ENCODE assay signal across 8 cellular contexts in the genomic region with DNA sequence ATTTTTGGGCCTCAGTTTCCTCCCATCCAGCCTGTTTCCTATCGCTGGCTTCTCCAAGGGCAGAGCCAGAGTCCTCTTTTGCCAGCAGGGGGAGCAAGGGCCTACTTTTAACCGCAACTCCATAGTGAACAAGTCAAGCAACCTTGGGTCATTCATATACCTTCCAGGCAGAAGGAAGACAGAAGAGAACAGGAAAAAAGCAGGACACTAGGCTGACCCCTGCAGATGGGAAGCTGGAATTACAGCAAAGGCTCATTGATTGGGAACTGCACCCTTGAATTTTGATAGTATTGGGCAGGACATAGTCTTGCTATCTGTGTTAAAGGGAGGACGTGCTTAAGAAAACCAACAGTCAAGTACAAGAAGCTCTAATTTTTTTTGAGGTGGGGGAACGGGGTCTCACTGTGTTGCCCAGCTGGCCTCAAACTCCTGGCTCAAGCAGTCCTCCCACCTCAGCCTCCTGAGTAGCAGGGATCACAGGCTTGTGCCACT. TPM values are rescaled to one million over a fixed set of nuclear protein-coding genes. Genes with fewer than 3 reads are reported as not detected.
A peak's percentile ranks its signal among the peaks of the same experiment; 100 is the strongest.
DNase-seq lines count a peak whose midpoint lies in the region; ATAC-seq and TF ChIP-seq lines count a peak whose summit lies in the region.

No MANE protein-coding gene starts in this region.

- no peak for TF ChIP-seq POLR2A in vagina (IDR thresholded peaks at IDR 0.05)

- H3K4me1 Mint-ChIP-seq in activated T-helper 1 cell treated with anti-CD3 and anti-CD28 coated beads, Interleukin-12 subunit alpha, Interleukin-12 subunit beta, Interleukin-2, Interleukin-4 antibody, amounts not matched to agents 30 ng/mL and 10 ng/mL and 1 ng/mL, durations not matched to agents 14 hours and 24 hours and 36 hours (ENCODE audit: low read depth), result peaks cover 4% of the 10 kb centered on the region
- H3K4me1 Mint-ChIP-seq in osteocyte (ENCODE audit: unreplicated experiment), result peaks cover 23% of the 10 kb centered on the region

- H3K9me3 ChIP-seq in PC-9 (ENCODE audit: insufficient read depth, low read depth) (no peaks in the 10 kb centered on the region), vagina (no peaks in the 10 kb centered on the region)

- H3K27ac ChIP-seq in PC-9 (no peak overlapping the region), vagina (no peak overlapping the region)

- no peaks in the 10 kb centered on the region for H3K9me2 ChIP-seq in PC-9 (ENCODE audit: insufficient read depth)

- H3K36me3 Mint-ChIP-seq in activated T-helper 1 cell treated with anti-CD3 and anti-CD28 coated beads, Interleukin-12 subunit alpha, Interleukin-12 subunit beta, Interleukin-2, Interleukin-4 antibody, amounts not matched to agents 30 ng/mL and 10 ng/mL and 1 ng/mL, durations not matched to agents 14 hours and 24 hours and 36 hours (ENCODE audit: low read depth), result no peaks in the 10 kb centered on the region
- peaks cover 30% of the 10 kb centered on the region for H3K36me3 Mint-ChIP-seq in osteocyte (ENCODE audit: unreplicated experiment)

- TF ChIP-seq CTCF in PC-9 (conservative IDR thresholded peaks at IDR 0.05) (peak; percentile 96), fibroblast of villous mesenchyme (IDR thresholded peaks at IDR 0.05; ENCODE audit: insufficient read depth, low read depth, low read length) (peak; percentile 98), osteocyte (IDR thresholded peaks at IDR 0.05) (peak; percentile 91), vagina (IDR thresholded peaks at IDR 0.05) (peak; percentile 61 to 74 (median 67))

- no peak overlapping the region for H3K27ac Mint-ChIP-seq in activated T-helper 1 cell treated with anti-CD3 and anti-CD28 coated beads, Interleukin-12 subunit alpha, Interleukin-12 subunit beta, Interleukin-2, Interleukin-4 antibody, amounts not matched to agents 30 ng/mL and 10 ng/mL and 1 ng/mL, durations not matched to agents 14 hours and 24 hours and 36 hours
- H3K27ac Mint-ChIP-seq in osteocyte (ENCODE audit: unreplicated experiment), result peak overlapping the region; percentile 45

- no peaks in the 10 kb centered on the region for H3K4me1 ChIP-seq in PC-9 (replicated peaks; ENCODE audit: insufficient read depth)
- peaks cover 40% of the 10 kb centered on the region for H3K4me1 ChIP-seq in vagina

- POLR2A ChIA-PET in PC-9 (lab: Charles Lee; ENCODE audit: unreplicated experiment), result no interaction called here

- no peak overlapping the region for H3K4me3 Mint-ChIP-seq in activated T-helper 1 cell treated with anti-CD3 and anti-CD28 coated beads, Interleukin-12 subunit alpha, Interleukin-12 subunit beta, Interleukin-2, Interleukin-4 antibody, amounts not matched to agents 30 ng/mL and 10 ng/mL and 1 ng/mL, durations not matched to agents 14 hours and 24 hours and 36 hours
- no peak overlapping the region for H3K4me3 Mint-ChIP-seq in osteocyte (ENCODE audit: unreplicated experiment)

- no peak for ATAC-seq in GM19324 (IDR thresholded peaks at IDR 0.05; ENCODE audit: low FRiP score, unreplicated experiment)

- no peaks in the 10 kb centered on the region for H3K36me3 ChIP-seq in PC-9 (ENCODE audit: low read depth)
- H3K36me3 ChIP-seq in vagina, result peaks cover 0 to 19% of the 10 kb centered on the region in 2 donors

- no peaks in the 10 kb centered on the region for H3K79me2 ChIP-seq in PC-9 (ENCODE audit: low read depth)

- no peaks in the 10 kb centered on the region for H3K9me3 Mint-ChIP-seq in activated T-helper 1 cell treated with anti-CD3 and anti-CD28 coated beads, Interleukin-12 subunit alpha, Interleukin-12 subunit beta, Interleukin-2, Interleukin-4 antibody, amounts not matched to agents 30 ng/mL and 10 ng/mL and 1 ng/mL, durations not matched to agents 14 hours and 24 hours and 36 hours
- H3K9me3 Mint-ChIP-seq in osteocyte (ENCODE audit: unreplicated experiment), result no peaks in the 10 kb centered on the region

- intact Hi-C loops in PC-9 (cut with micrococcal nuclease; ENCODE audit: unreplicated experiment) (loop anchor here (1.0 to 5.0 kb wide), 5 partner anchors 75 to 404 kb away; no protein-coding TSS in a partner anchor), vagina (cut with DNase I) (loop anchor here (5.0 to 10.0 kb wide), 2 partner anchors 78 to 94 kb away; no protein-coding TSS in a partner anchor)
- intact Hi-C loops in activated T-helper 1 cell treated with anti-CD3 and anti-CD28 coated beads, Interleukin-12 subunit alpha, Interleukin-12 subunit beta, Interleukin-2, Interleukin-4 antibody, amounts not matched to agents 30 ng/mL and 10 ng/mL and 1 ng/mL, durations not matched to agents 14 hours and 24 hours and 36 hours (cut with micrococcal nuclease), result loop anchor here (1.0 to 2.0 kb wide), 2 partner anchors 75 to 132 kb away; no protein-coding TSS in a partner anchor

- H3K27me3 Mint-ChIP-seq in activated T-helper 1 cell treated with anti-CD3 and anti-CD28 coated beads, Interleukin-12 subunit alpha, Interleukin-12 subunit beta, Interleukin-2, Interleukin-4 antibody, amounts not matched to agents 30 ng/mL and 10 ng/mL and 1 ng/mL, durations not matched to agents 14 hours and 24 hours and 36 hours (ENCODE audit: insufficient read depth), result no peaks in the 10 kb centered on the region
- no peaks in the 10 kb centered on the region for H3K27me3 Mint-ChIP-seq in osteocyte (ENCODE audit: unreplicated experiment)

- H3K27me3 ChIP-seq in PC-9 (ENCODE audit: insufficient read depth, low read depth) (no peaks in the 10 kb centered on the region), vagina (no peaks in the 10 kb centered on the region)

- H2AFZ ChIP-seq in PC-9, result no peak overlapping the region

- CTCF ChIA-PET in PC-9 (lab: Charles Lee), result interaction anchor here (0.5 to 2.2 kb wide), 15 partner anchors 18 to 180 kb away, joined by 3 to 25 read pairs (median 5); no protein-coding TSS in a partner anchor

- H3K4me3 ChIP-seq in PC-9, result no peak overlapping the region
- no peak overlapping the region for H3K4me3 ChIP-seq in fibroblast of villous mesenchyme (ENCODE audit: low read depth, low read length)
- H3K4me3 ChIP-seq in vagina, result no peak overlapping the region

- DNase-seq in DMS153 (lab: John Stamatoyannopoulos, UW) (peak; percentile 89), LoVo (ENCODE audit: low spot score) (peak; percentile 71), PC-9 (peak; percentile 85 to 86), fibroblast of villous mesenchyme (ENCODE audit: low read depth) (peak; percentile 89), osteocyte (ENCODE audit: extremely low spot score, unreplicated experiment) (peak; percentile 92), vagina (ENCODE audit: extremely low spot score in 2 of 2) (no peak)
- peak; percentile 25 for DNase-seq in activated T-helper 1 cell treated with anti-CD3 and anti-CD28 coated beads, Interleukin-12 subunit alpha, Interleukin-12 subunit beta, Interleukin-2, Interleukin-4 antibody, amounts not matched to agents 30 ng/mL and 10 ng/mL and 1 ng/mL, durations not matched to agents 14 hours and 24 hours and 36 hours (ENCODE audit: low spot score)

- peaks cover 12% of the 10 kb centered on the region; the same call in 1 of the 2 replicates for H3F3A ChIP-seq in PC-9 (ENCODE audit: insufficient read depth, low read depth)

- no peak overlapping the region for H3K4me2 ChIP-seq in PC-9

- no TSS peak for BruUV-seq in PC-9 (replicated peaks; lab: Mats Ljungman, UMichigan)

- H4K20me1 ChIP-seq in PC-9 (ENCODE audit: insufficient read depth), result peaks cover 34% of the 10 kb centered on the region

RNA-seq across cellular contexts. Expression of gene QRFP, which starts 30.1 kb away (rescaled TPM):
- not detected in 2 replicates for total RNA-seq in PC-9 (2021)
- total RNA-seq in activated T-helper 1 cell treated with anti-CD3 and anti-CD28 coated beads, Interleukin-12 subunit alpha, Interleukin-12 subunit beta, Interleukin-2, Interleukin-4 antibody, amounts not matched to agents 30 ng/mL and 10 ng/mL and 1 ng/mL, durations not matched to agents 14 hours and 24 hours and 36 hours, result not detected in 2 replicates
- not detected in 2 replicates for total RNA-seq in fibroblast of villous mesenchyme
- not detected in 2 replicates for total RNA-seq in osteocyte
- total RNA-seq in vagina, result not detected

RNA-seq across cellular contexts. Expression of gene ABL1, which starts 31.5 kb away (rescaled TPM):
- total RNA-seq in PC-9 (2021), result 48.6 and 54.8 TPM in 2 replicates
- 34.2 and 36.2 TPM in 2 replicates for total RNA-seq in activated T-helper 1 cell treated with anti-CD3 and anti-CD28 coated beads, Interleukin-12 subunit alpha, Interleukin-12 subunit beta, Interleukin-2, Interleukin-4 antibody, amounts not matched to agents 30 ng/mL and 10 ng/mL and 1 ng/mL, durations not matched to agents 14 hours and 24 hours and 36 hours
- 57.4 and 61.2 TPM in 2 replicates for total RNA-seq in fibroblast of villous mesenchyme
- total RNA-seq in osteocyte, result 97.7 and 101 TPM in 2 replicates
- total RNA-seq in vagina, result 68.5 TPM

Comparison
In these comparisons a context has a peak if more than half of its experiments do, and no peak if none do; other contexts are left out.
1. DNase-seq: peak in DMS153 (single experiment), LoVo (single experiment), PC-9 (2 of 2), activated T-helper 1 cell treated with anti-CD3 and anti-CD28 coated beads, Interleukin-12 subunit alpha, Interleukin-12 subunit beta, Interleukin-2, Interleukin-4 antibody, amounts not matched to agents 30 ng/mL and 10 ng/mL and 1 ng/mL, durations not matched to agents 14 hours and 24 hours and 36 hours (single experiment), fibroblast of villous mesenchyme (single experiment) and osteocyte (single experiment); none in vagina (0 of 2).
2. Peak in every context shown above with its lines, with median percentiles within 50 percentile points of each other: CTCF ChIP-seq.